7 cellular contexts compared by ENCODE assay signal in the genomic region with DNA sequence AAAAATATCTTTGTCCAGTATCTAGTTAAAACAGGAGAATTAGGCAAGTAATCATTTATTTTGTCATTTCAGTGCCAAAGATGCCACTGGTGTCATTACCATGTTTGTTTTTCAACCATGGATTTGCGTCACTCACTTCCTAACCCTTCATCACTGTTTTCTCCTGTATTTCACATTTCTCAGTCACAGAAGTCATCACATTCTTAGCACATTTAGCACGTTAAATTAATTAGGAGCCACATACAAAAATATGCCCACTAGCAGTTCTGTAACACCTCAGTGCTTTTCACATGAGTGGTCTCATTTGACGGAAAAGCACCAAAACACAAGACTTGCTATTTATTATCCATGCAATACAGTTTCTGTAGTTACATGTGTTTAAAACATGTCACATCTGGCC.
"Had no signal": no experiment of that assay in that cellular context is flagged by ENCODE, and none has a peak within 500 bp of the region (broad histone marks: within the 10 kb centered on the region; RNA-seq: fewer than 3 reads in every experiment).

No MANE protein-coding gene starts in this region.

- H3K27ac ChIP-seq: HL-60 had no signal

- ATAC-seq: HCT116 had no signal

- H3K36me3 ChIP-seq: HAP-1 had no signal

- DNase-seq: GOT3, H7, HFFc6, KBM-7 had no signal

- H3K4me1 ChIP-seq: HAP-1 had no signal

- H3K9me3 ChIP-seq: HAP-1 had no signal

- H3K4me3 ChIP-seq: HAP-1 had no signal
